In genomic region chr12:24894869-24895268, GRCh38 we compare ENCODE assay signal across 18 cellular contexts. TPM values are rescaled to one million over a fixed set of nuclear protein-coding genes. Genes with fewer than 3 reads are reported as not detected.
DNase-seq lines count a peak whose midpoint lies in the region; ATAC-seq and TF ChIP-seq lines count a peak whose summit lies in the region.
"Had no signal": no experiment of that assay in that cellular context is flagged by ENCODE, and none has a peak within 500 bp of the region (broad histone marks: within the 10 kb centered on the region; RNA-seq: fewer than 3 reads in every experiment).

No MANE protein-coding gene starts in this region.

- H3K9me3 Mint-ChIP-seq in activated CD4-positive, alpha-beta memory T cell treated with anti-CD3 and anti-CD28 coated beads, Interleukin-2, amount 10 ng/mL, durations not matched to agents 7 days and 5 days = no peaks in the 10 kb centered on the region
- H3K9me3 Mint-ChIP-seq: CD14-positive monocyte had no signal

- H4K91ac ChIP-seq in trophoblast cell (ENCODE audit: low read depth, low read length) = no peak overlapping the region

- POLR2A ChIA-PET in activated CD4-positive, alpha-beta memory T cell treated with anti-CD3 and anti-CD28 coated beads, Interleukin-2, amount 10 ng/mL, durations not matched to agents 7 days and 5 days (lab: Charles Lee) = no interaction called here

- no peak overlapping the region for H4K8ac ChIP-seq in trophoblast cell (ENCODE audit: low read depth, low read length)

- no peak overlapping the region for H3K14ac ChIP-seq in trophoblast cell (ENCODE audit: low read length)

- no peak overlapping the region for H3K4me3 ChIP-seq in trophoblast cell (ENCODE audit: low read depth, low read length)

- H3K9me3 ChIP-seq in trophoblast cell (ENCODE audit: insufficient read depth, low read depth, low read length) = no peaks in the 10 kb centered on the region

- DNase-seq in COLO829 (ENCODE audit: low spot score) (peak; percentile 51), dermis blood vessel endothelial cell (peak; percentile 53), lung microvascular endothelial cell (ENCODE audit: low read depth in 2 of 2) (peak; percentile 44 to 74), trophoblast cell (no peak), omental fat pad (ENCODE audit: low spot score) (no peak), NCI-H524 (lab: John Stamatoyannopoulos, UW) (no peak), COR-L47 (lab: John Stamatoyannopoulos, UW) (no peak)
- DNase-seq in activated CD4-positive, alpha-beta memory T cell treated with anti-CD3 and anti-CD28 coated beads, Interleukin-2, amount 10 ng/mL, durations not matched to agents 7 days and 5 days = no peak
- DNase-seq: 8988T, H7, KG1, MV-4-11, NCI-H1694 treated with DMSO at 0.1 percent for 48 hours, NCI-H510A, NCI-H774, OCI-M1 had no signal

- H3K27me3 ChIP-seq in trophoblast cell (ENCODE audit: insufficient read depth, low read length) = no peaks in the 10 kb centered on the region

- H3K4me1 ChIP-seq in trophoblast cell (ENCODE audit: control insufficient read depth in 1 of 2, insufficient read depth in 2 of 2, low read length in 2 of 2) = peaks cover 5 to 6% of the 10 kb centered on the region in 2 experiments

- H4K12ac ChIP-seq in trophoblast cell (ENCODE audit: low read depth, low read length) = no peak overlapping the region

- no peak for TF ChIP-seq CTCF in omental fat pad (IDR thresholded peaks at IDR 0.05)

- no peak overlapping the region for H3K23ac ChIP-seq in trophoblast cell (ENCODE audit: low read length)

- H3K18ac ChIP-seq in trophoblast cell (ENCODE audit: low read length) = no peak overlapping the region

- no peak overlapping the region for H2AK5ac ChIP-seq in trophoblast cell (ENCODE audit: low read length)

- H3K36me3 Mint-ChIP-seq in activated CD4-positive, alpha-beta memory T cell treated with anti-CD3 and anti-CD28 coated beads, Interleukin-2, amount 10 ng/mL, durations not matched to agents 7 days and 5 days (ENCODE audit: low read depth) = peaks cover 15% of the 10 kb centered on the region

- CTCF ChIA-PET in activated CD4-positive, alpha-beta memory T cell treated with anti-CD3 and anti-CD28 coated beads, Interleukin-2, amount 10 ng/mL, durations not matched to agents 7 days and 5 days (lab: Charles Lee) = interaction anchor here (0.8 kb wide), 1 partner anchor 23 kb away, joined by 3 read pairs; no protein-coding TSS in a partner anchor

- no peak overlapping the region for H2AFZ ChIP-seq in trophoblast cell (ENCODE audit: insufficient read depth, low read length, poor library complexity)

- no peak overlapping the region for H3K27ac ChIP-seq in trophoblast cell (ENCODE audit: low read depth, low read length)

- H3K4me2 ChIP-seq in trophoblast cell (ENCODE audit: low read length) = peak overlapping the region; percentile 30

- H3K4me3 Mint-ChIP-seq in activated CD4-positive, alpha-beta memory T cell treated with anti-CD3 and anti-CD28 coated beads, Interleukin-2, amount 10 ng/mL, durations not matched to agents 7 days and 5 days = no peak overlapping the region
- H3K4me3 Mint-ChIP-seq: CD14-positive monocyte had no signal

- H3K27ac Mint-ChIP-seq in activated CD4-positive, alpha-beta memory T cell treated with anti-CD3 and anti-CD28 coated beads, Interleukin-2, amount 10 ng/mL, durations not matched to agents 7 days and 5 days = no peak overlapping the region
- H3K27ac Mint-ChIP-seq: CD14-positive monocyte had no signal

- no peak overlapping the region for H3K9ac ChIP-seq in trophoblast cell (ENCODE audit: low read length)

- peaks cover 4 to 10% of the 10 kb centered on the region in 2 experiments for H3K36me3 ChIP-seq in trophoblast cell (ENCODE audit: control insufficient read depth in 1 of 2, insufficient read depth in 2 of 2, low read length in 2 of 2)

- H3K79me1 ChIP-seq in trophoblast cell (ENCODE audit: low read length) = peaks cover 1% of the 10 kb centered on the region

- no peak overlapping the region for H3K4ac ChIP-seq in trophoblast cell (ENCODE audit: low read depth, low read length)

- WGBS in trophoblast cell (ENCODE audit: extremely low coverage, insufficient coverage, insufficient read length) = no CpG with 5 or more reads among the region's 3 CpGs

- H3K79me2 ChIP-seq in trophoblast cell (ENCODE audit: control insufficient read depth, insufficient read depth, low read length, poor library complexity) = no peaks in the 10 kb centered on the region

- H2BK5ac ChIP-seq in trophoblast cell (ENCODE audit: low read depth, low read length, poor library complexity) = no peak overlapping the region

- no peak overlapping the region for H2BK12ac ChIP-seq in trophoblast cell (ENCODE audit: low read length)

- no peak for ATAC-seq in omental fat pad (ENCODE audit: low FRiP score)

- no peak overlapping the region for H2BK120ac ChIP-seq in trophoblast cell (ENCODE audit: insufficient read depth, low read length, poor library complexity)

- H3K27me3 Mint-ChIP-seq in activated CD4-positive, alpha-beta memory T cell treated with anti-CD3 and anti-CD28 coated beads, Interleukin-2, amount 10 ng/mL, durations not matched to agents 7 days and 5 days = peaks cover 13% of the 10 kb centered on the region

- H3K4me1 Mint-ChIP-seq in activated CD4-positive, alpha-beta memory T cell treated with anti-CD3 and anti-CD28 coated beads, Interleukin-2, amount 10 ng/mL, durations not matched to agents 7 days and 5 days = peaks cover 10% of the 10 kb centered on the region

RNA-seq across cellular contexts. Expression of gene BCAT1, which starts 54.0 kb away (rescaled TPM):
- 103 and 166 TPM in 2 replicates for total RNA-seq in dermis blood vessel endothelial cell
- 68.3 and 124 TPM in 2 replicates for total RNA-seq in lung microvascular endothelial cell
- polyA plus RNA-seq in trophoblast cell (2013) = 80.8 and 83.0 TPM in 2 replicates
- 10 to 100 TPM; 33.7 to 53.4 (median 44.4) TPM for total RNA-seq in omental fat pad
- total RNA-seq in activated CD4-positive, alpha-beta memory T cell treated with anti-CD3 and anti-CD28 coated beads, Interleukin-2, amount 10 ng/mL, durations not matched to agents 7 days and 5 days = 10 to 100 TPM; 22.8 to 24.8 TPM
- total RNA-seq: HT-29 had no signal

Comparison
In these comparisons a context has a peak if more than half of its experiments do, and no peak if none do; other contexts are left out.
1. DNase-seq: peak in COLO829 (single experiment), dermis blood vessel endothelial cell (single experiment) and lung microvascular endothelial cell (2 of 2); none in trophoblast cell (0 of 2), omental fat pad (single experiment), NCI-H524 (0 of 2), COR-L47 (single experiment) and activated CD4-positive, alpha-beta memory T cell treated with anti-CD3 and anti-CD28 coated beads, Interleukin-2, amount 10 ng/mL, durations not matched to agents 7 days and 5 days (single experiment).